ENCODE assay signal across 1 cellular context in genomic region chr3:52310861-52311566, GRCh38.
TF ChIP-seq lines count a peak whose summit lies in the region.

No MANE protein-coding gene starts in this region.

TF ChIP-seq in GM12878, 131 proteins besides CTCF, POLR2A, EP300 and RAD21 (continued from another document and continues in another):
- TF ChIP-seq ZBTB40 (IDR thresholded peaks at IDR 0.05; ENCODE audit: borderline replicate concordance) (no peak), NR2F1 (conservative IDR thresholded peaks at IDR 0.05) (peak; percentile 56; the same call in 1 of the 2 replicates), EED (IDR thresholded peaks at IDR 0.05; ENCODE audit: low read depth) (peak; percentile 43; the same call in 1 of the 2 replicates), MTA3 (IDR thresholded peaks at IDR 0.05; ENCODE audit: borderline replicate concordance, low read length) (no peak), MLLT1 (IDR thresholded peaks at IDR 0.05) (peak; percentile 56; the same call in 1 of the 2 replicates), ZNF622 (IDR thresholded peaks at IDR 0.05) (no peak), E2F4 (IDR thresholded peaks at IDR 0.05; ENCODE audit: low read depth, low read length) (no peak), KAT2A (conservative IDR thresholded peaks at IDR 0.05; ENCODE audit: control insufficient read depth, low read depth, low read length) (no peak), SKIL (IDR thresholded peaks at IDR 0.05; ENCODE audit: low read depth, poor library complexity, severe bottlenecking) (peak; percentile 23), SP1 (IDR thresholded peaks at IDR 0.05; ENCODE audit: low read depth, low read length) (peak; percentile 51), YY1 (IDR thresholded peaks at IDR 0.05; ENCODE audit: low read depth, low read length) (no peak; the same call in 1 of the 2 replicates), DPF2 (IDR thresholded peaks at IDR 0.05) (peak; percentile 90), SMAD5 (IDR thresholded peaks at IDR 0.05; ENCODE audit: low read depth) (no peak), RCOR1 (conservative IDR thresholded peaks at IDR 0.05; ENCODE audit: low read depth, low read length) (no peak), SREBF1 (IDR thresholded peaks at IDR 0.05; ENCODE audit: low read length) (no peak), HDGF (IDR thresholded peaks at IDR 0.05) (peak; percentile 84; the same call in 1 of the 2 replicates), ZNF217 (IDR thresholded peaks at IDR 0.05) (0 out of 2 replicates have a peak, but pooled peaks have one; percentile 67), SRF (IDR thresholded peaks at IDR 0.05; ENCODE audit: low read depth in 2 of 2, low read length in 2 of 2) (no peak), NFYA (IDR thresholded peaks at IDR 0.05; ENCODE audit: borderline replicate concordance, low read depth, low read length) (no peak), ZNF207 (IDR thresholded peaks at IDR 0.05; ENCODE audit: borderline replicate concordance) (no peak), TAF1 (IDR thresholded peaks at IDR 0.05; ENCODE audit: borderline replicate concordance, low read depth, low read length) (no peak), FOXK2 (IDR thresholded peaks at IDR 0.05) (no peak), BHLHE40 (IDR thresholded peaks at IDR 0.05; ENCODE audit: borderline replicate concordance in 1 of 2, low read depth in 2 of 2, low read length in 1 of 2) (peak; percentile 47 to 76; a peak in 3 of 4 replicates), SIX5 (IDR thresholded peaks at IDR 0.05; ENCODE audit: low read depth, low read length, severe bottlenecking) (no peak), RAD51 (IDR thresholded peaks at IDR 0.05) (no peak), TBL1XR1 (IDR thresholded peaks at IDR 0.05; ENCODE audit: low read depth, low read length) (no peak), E2F8 (IDR thresholded peaks at IDR 0.05; ENCODE audit: low read depth, partially characterized antibody) (no peak), RUNX3 (IDR thresholded peaks at IDR 0.05; ENCODE audit: low read length) (peak; percentile 60), SUZ12 (IDR thresholded peaks at IDR 0.05; ENCODE audit: unreplicated experiment) (no peak), ETV6 (conservative IDR thresholded peaks at IDR 0.05 in 1 of 2, IDR thresholded peaks at IDR 0.05 in 1 of 2; ENCODE audit: borderline replicate concordance in 1 of 2, low read depth in 1 of 2) (0 out of 4 replicates have a peak, but pooled peaks of 1 of the 2 experiments have one; percentile 15), ATF3 (IDR thresholded peaks at IDR 0.05; ENCODE audit: borderline replicate concordance, extremely low read depth, low read depth, low read length) (no peak), RELA (IDR thresholded peaks at IDR 0.05; ENCODE audit: borderline replicate concordance, partially characterized antibody) (peak; percentile 97), GABPA (IDR thresholded peaks at IDR 0.05; ENCODE audit: low read depth) (no peak), MEF2B (IDR thresholded peaks at IDR 0.05; ENCODE audit: partially characterized antibody, poor library complexity, severe bottlenecking) (peak; percentile 76), SPI1 (IDR thresholded peaks at IDR 0.05; ENCODE audit: borderline replicate concordance, insufficient read depth, low read depth, low read length) (no peak), NKRF (conservative IDR thresholded peaks at IDR 0.05) (0 out of 2 replicates have a peak, but pooled peaks have one; percentile 36), POLR2AphosphoS5 (IDR thresholded peaks at IDR 0.05; ENCODE audit: low read length) (no peak), PRDM15 (CRISPR knock-in tag; IDR thresholded peaks at IDR 0.05) (no peak), HSF1 (IDR thresholded peaks at IDR 0.05; ENCODE audit: low read depth, low read length) (no peak), CBX5 (IDR thresholded peaks at IDR 0.05; ENCODE audit: low read depth) (no peak), MXI1 (IDR thresholded peaks at IDR 0.05; ENCODE audit: low read depth, low read length) (0 out of 2 replicates have a peak, but pooled peaks have one; percentile 20)
